ENCODE assay signal across 9 cellular contexts in the genomic region with DNA sequence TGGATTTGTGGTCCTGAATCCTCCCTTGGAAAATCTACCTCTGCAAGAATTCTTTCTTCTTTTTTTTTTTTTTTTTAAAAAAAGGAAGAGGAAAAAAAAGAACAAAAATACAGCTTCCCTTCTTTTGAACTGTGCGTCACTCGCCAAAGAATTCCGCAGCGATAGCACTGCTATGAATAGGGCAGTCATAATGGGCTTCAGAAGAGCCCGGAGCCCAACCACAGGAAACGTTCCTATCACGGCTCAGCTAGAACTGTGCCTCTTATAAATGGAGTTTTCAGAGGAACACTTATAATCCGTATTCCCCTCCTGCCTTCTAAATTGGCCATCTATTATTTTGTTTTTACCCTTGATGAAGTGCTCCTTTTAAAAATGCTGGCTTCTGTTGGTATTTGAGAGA.
DNase-seq lines count a peak whose midpoint lies in the region; ATAC-seq and TF ChIP-seq lines count a peak whose summit lies in the region.
"Had no signal": no experiment of that assay in that cellular context is flagged by ENCODE, and none has a peak within 500 bp of the region (broad histone marks: within the 10 kb centered on the region; RNA-seq: fewer than 3 reads in every experiment).

No MANE protein-coding gene starts in this region.

- no peak for TF ChIP-seq CTCF in AG09309 (IDR thresholded peaks at IDR 0.05; ENCODE audit: control insufficient read depth, insufficient read depth, low read depth, low read length, missing control alignments)

- H3K36me3 ChIP-seq in SK-N-MC (ENCODE audit: insufficient read depth, low read length), result no peaks in the 10 kb centered on the region

- ATAC-seq in natural killer cell treated with Interleukin-12 subunit alpha and Interleukin-12 subunit beta and Interleukin-15 and Interleukin-18, amount 100 ng/mL, for 72 hours, result no peak
- ATAC-seq: stimulated activated naive B cell treated with anti-CD40 and anti-IgM and Interleukin-4, amounts not matched to agents 10 μg/mL and 1 μg/mL and 100 μg/mL, for 72 hours had no signal

- H3K27ac ChIP-seq in SK-N-MC, result no peak overlapping the region

- H3K9me3 ChIP-seq in SK-N-MC (ENCODE audit: low read depth, low read length), result no peaks in the 10 kb centered on the region

- H3K4me3 ChIP-seq in AG09309 (ENCODE audit: control insufficient read depth, low read depth, low read length) (peak overlapping the region; percentile 25), SK-N-MC (peak overlapping the region; percentile 8; the same call in 1 of the 2 replicates)

- no peaks in the 10 kb centered on the region for H3K9me3 Mint-ChIP-seq in natural killer cell treated with Interleukin-12 subunit alpha and Interleukin-12 subunit beta and Interleukin-15 and Interleukin-18, amount 100 ng/mL, for 72 hours

- H3K4me3 Mint-ChIP-seq in natural killer cell treated with Interleukin-12 subunit alpha and Interleukin-12 subunit beta and Interleukin-15 and Interleukin-18, amount 100 ng/mL, for 72 hours, result no peak overlapping the region
- H3K4me3 Mint-ChIP-seq: stimulated activated naive B cell treated with anti-CD40 and anti-IgM and Interleukin-4, amounts not matched to agents 10 μg/mL and 1 μg/mL and 100 μg/mL, for 72 hours had no signal

- H3K4me1 Mint-ChIP-seq in natural killer cell treated with Interleukin-12 subunit alpha and Interleukin-12 subunit beta and Interleukin-15 and Interleukin-18, amount 100 ng/mL, for 72 hours (ENCODE audit: low read depth in 2 of 2), result peaks cover 8 to 9% of the 10 kb centered on the region in 2 donors

- H3K9ac ChIP-seq in SK-N-MC (ENCODE audit: insufficient read length), result no peak overlapping the region

- DNase-seq in AG09309 (ENCODE audit: low read depth) (peak; percentile 73), SK-N-MC (ENCODE audit: low read depth, low spot score) (no peak), fibroblast of peridontal ligament (ENCODE audit: extremely low read depth) (peak; percentile 87), nucleus accumbens (lab: John Stamatoyannopoulos, UW) (peak in 32 of 56 donors; percentile 11 to 79 (median 36)), cortex of kidney (lab: John Stamatoyannopoulos, UW) (no peak), NCI-H2107 (lab: John Stamatoyannopoulos, UW) (no peak), Kasumi-1 (lab: John Stamatoyannopoulos, UW) (no peak)
- no peak for DNase-seq in natural killer cell treated with Interleukin-12 subunit alpha and Interleukin-12 subunit beta and Interleukin-15 and Interleukin-18, amount 100 ng/mL, for 72 hours (ENCODE audit: low spot score)
- DNase-seq: stimulated activated naive B cell treated with anti-CD40 and anti-IgM and Interleukin-4, amounts not matched to agents 10 μg/mL and 1 μg/mL and 100 μg/mL, for 72 hours had no signal

- peaks cover 4 to 8% of the 10 kb centered on the region in 2 donors for H3K27me3 Mint-ChIP-seq in natural killer cell treated with Interleukin-12 subunit alpha and Interleukin-12 subunit beta and Interleukin-15 and Interleukin-18, amount 100 ng/mL, for 72 hours

- H3K27ac Mint-ChIP-seq in natural killer cell treated with Interleukin-12 subunit alpha and Interleukin-12 subunit beta and Interleukin-15 and Interleukin-18, amount 100 ng/mL, for 72 hours, result peak overlapping the region in 1 of 2 donors; percentile 53
- H3K27ac Mint-ChIP-seq: stimulated activated naive B cell treated with anti-CD40 and anti-IgM and Interleukin-4, amounts not matched to agents 10 μg/mL and 1 μg/mL and 100 μg/mL, for 72 hours had no signal

- no peaks in the 10 kb centered on the region for H3K36me3 Mint-ChIP-seq in natural killer cell treated with Interleukin-12 subunit alpha and Interleukin-12 subunit beta and Interleukin-15 and Interleukin-18, amount 100 ng/mL, for 72 hours
- H3K36me3 Mint-ChIP-seq: stimulated activated naive B cell treated with anti-CD40 and anti-IgM and Interleukin-4, amounts not matched to agents 10 μg/mL and 1 μg/mL and 100 μg/mL, for 72 hours had no signal

Comparison
In these comparisons a context has a peak if more than half of its experiments do, and no peak if none do; other contexts are left out.
1. DNase-seq: peak in AG09309 (single experiment), fibroblast of peridontal ligament (single experiment) and nucleus accumbens (32 of 56); none in SK-N-MC (single experiment), cortex of kidney (single experiment), NCI-H2107 (single experiment), Kasumi-1 (0 of 2) and natural killer cell treated with Interleukin-12 subunit alpha and Interleukin-12 subunit beta and Interleukin-15 and Interleukin-18, amount 100 ng/mL, for 72 hours (single experiment).